In the genomic region with DNA sequence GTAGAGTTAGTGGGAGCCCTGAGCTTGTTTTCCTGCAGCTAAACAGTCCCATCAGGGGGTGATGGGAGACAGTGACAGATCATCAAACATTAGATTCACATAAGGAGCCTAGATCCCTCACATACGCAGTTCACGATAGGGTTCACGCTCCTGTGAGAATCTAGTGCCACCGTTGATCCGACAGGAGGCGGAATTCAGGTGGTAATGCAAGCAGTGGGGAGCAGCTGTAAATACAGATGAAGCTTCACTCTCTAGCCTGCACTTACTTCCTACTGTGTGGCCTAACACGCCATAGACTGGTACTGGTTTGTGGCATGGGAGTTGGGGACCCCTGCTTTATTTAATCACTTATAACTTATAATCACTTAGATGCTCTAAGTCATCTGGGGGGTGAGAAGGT, we compare ENCODE assay signal across 15 cellular contexts.
"Had no signal": no experiment of that assay in that cellular context is flagged by ENCODE, and none has a peak within 500 bp of the region (broad histone marks: within the 10 kb centered on the region; RNA-seq: fewer than 3 reads in every experiment).

No MANE protein-coding gene starts in this region.

- H3K9me3 ChIP-seq: esophagus squamous epithelium, ovary, testis had no signal

- DNase-seq: activated gamma-delta T cell treated with Interleukin-2 at 50 U/mL for 16 hours; activated T-cell treated with anti-CD3 and anti-CD28 coated beads, Interleukin-2, amount 50 U/mL, for 4 hours; central memory CD4-positive, alpha-beta T cell; effector CD4-positive, alpha-beta T cell; esophagus squamous epithelium; hypothalamus; midbrain; ovary; stimulated activated naive CD8-positive, alpha-beta T cell treated with anti-CD3 and anti-CD28 coated beads, Interleukin-15, Interleukin-2, amounts not matched to agents 100 U/mL and 50 U/mL, for 24 hours; testis had no signal

- H3K27me3 ChIP-seq: esophagus squamous epithelium, neural progenitor cell, ovary, testis had no signal

- H3K27ac ChIP-seq: coronary artery, neural progenitor cell, ovary, testis had no signal

- ATAC-seq: activated CD4-positive, CD25-positive, alpha-beta regulatory T cell treated with anti-CD3 and anti-CD28 coated beads, Interleukin-2, amount 50 U/mL, for 24 hours; activated T-cell treated with anti-CD3 and anti-CD28 coated beads, Interleukin-2, amount 50 U/mL, for 4 hours had no signal

- H3K4me3 ChIP-seq: coronary artery, esophagus squamous epithelium, neural progenitor cell, ovary, testis had no signal

- H3K9me3 Mint-ChIP-seq: activated T-cell treated with anti-CD3 and anti-CD28 coated beads, Interleukin-2, amount 50 U/mL, for 4 hours; brain; neural progenitor cell had no signal

- H3K4me1 ChIP-seq: testis had no signal

- H3K36me3 ChIP-seq: neural progenitor cell, ovary had no signal

- H3K27ac Mint-ChIP-seq: activated naive CD8-positive, alpha-beta T cell; neural progenitor cell had no signal

- H3K27me3 Mint-ChIP-seq: activated naive CD8-positive, alpha-beta T cell; brain had no signal

- H3K4me3 Mint-ChIP-seq: activated naive CD8-positive, alpha-beta T cell; activated T-cell treated with anti-CD3 and anti-CD28 coated beads, Interleukin-2, amount 50 U/mL, for 4 hours; brain; neural progenitor cell had no signal
